In genomic region chr1:33185541-33185940, GRCh38 we compare ENCODE assay signal across 22 cellular contexts. TPM values are rescaled to one million over a fixed set of nuclear protein-coding genes. Genes with fewer than 3 reads are reported as not detected.
DNase-seq lines count a peak whose midpoint lies in the region; ATAC-seq and TF ChIP-seq lines count a peak whose summit lies in the region.
"Had no signal": no experiment of that assay in that cellular context is flagged by ENCODE, and none has a peak within 500 bp of the region (broad histone marks: within the 10 kb centered on the region; RNA-seq: fewer than 3 reads in every experiment).

No MANE protein-coding gene starts in this region.

- peaks cover 11% of the 10 kb centered on the region for H3K9me3 Mint-ChIP-seq in glutamatergic neuron (ENCODE audit: unreplicated experiment)
- H3K9me3 Mint-ChIP-seq: CD4-positive, CD25-positive, alpha-beta regulatory T cell; CD8-positive, alpha-beta memory T cell; GM23338; HFFc6 had no signal

- H3K27ac ChIP-seq in WERI-Rb-1, result peak overlapping the region; percentile 9; the same call in 1 of the 2 replicates
- no peak overlapping the region for H3K27ac ChIP-seq in aorta (ENCODE audit: low read depth in 1 of 2, low read length in 2 of 2)

- H3K27me3 Mint-ChIP-seq in glutamatergic neuron (ENCODE audit: unreplicated experiment), result peaks cover 16% of the 10 kb centered on the region

- no peak overlapping the region for H3K4me3 ChIP-seq in WERI-Rb-1 (ENCODE audit: low read depth, low read length)
- H3K4me3 ChIP-seq in aorta (ENCODE audit: low read length in 2 of 2), result no peak overlapping the region
- H3K4me3 ChIP-seq: GM12878, GM23338 had no signal

- H3K36me3 Mint-ChIP-seq in glutamatergic neuron (ENCODE audit: unreplicated experiment), result no peaks in the 10 kb centered on the region
- H3K36me3 Mint-ChIP-seq: CD4-positive, CD25-positive, alpha-beta regulatory T cell had no signal

- peak overlapping the region; percentile 35 for H3K27ac Mint-ChIP-seq in glutamatergic neuron (ENCODE audit: unreplicated experiment)
- H3K27ac Mint-ChIP-seq: CD4-positive, CD25-positive, alpha-beta regulatory T cell; GM23338; HFFc6 had no signal

- peaks cover 2% of the 10 kb centered on the region for H3K9me3 ChIP-seq in WERI-Rb-1 (ENCODE audit: severe bottlenecking)
- no peaks in the 10 kb centered on the region for H3K9me3 ChIP-seq in aorta (ENCODE audit: control insufficient read depth, low read length)
- H3K9me3 ChIP-seq: BE2C had no signal

- intact Hi-C loops in cardiac septum (cut with DNase I) (no loop called here), aorta (cut with DNase I) (loop anchor here in 1 of 2 donors (10.0 kb wide), 1 partner anchor 69 kb away; the partner anchor contains the start of gene ZNF362)

- no peak for TF ChIP-seq CTCF in WERI-Rb-1 (IDR thresholded peaks at IDR 0.05; ENCODE audit: low read depth, low read length)
- TF ChIP-seq CTCF in glutamatergic neuron (IDR thresholded peaks at IDR 0.05; ENCODE audit: partially characterized antibody, unreplicated experiment), result no peak

- no peak for ATAC-seq in aorta (ENCODE audit: low FRiP score)
- ATAC-seq: GM12878, GM23338, HCT116 had no signal

- H3K36me3 ChIP-seq in WERI-Rb-1 (no peaks in the 10 kb centered on the region), aorta (ENCODE audit: control insufficient read depth in 1 of 2, insufficient read depth in 2 of 2, low read length in 1 of 2) (no peaks in the 10 kb centered on the region)
- H3K36me3 ChIP-seq: BE2C had no signal

- no peak overlapping the region for H3K4me3 Mint-ChIP-seq in glutamatergic neuron (ENCODE audit: unreplicated experiment)
- H3K4me3 Mint-ChIP-seq: GM23338, HFFc6 had no signal

- DNase-seq in NCI-H2171 (lab: John Stamatoyannopoulos, UW) (peak; percentile 31), WERI-Rb-1 (no peak), glutamatergic neuron (no peak), NOMO-1 treated with DMSO at 0.1 percent for 48 hours (lab: John Stamatoyannopoulos, UW; ENCODE audit: unreplicated experiment) (no peak), cardiac septum (ENCODE audit: low spot score) (no peak), aorta (no peak)
- DNase-seq in activated CD4-positive, alpha-beta T cell treated with anti-CD3 and anti-CD28 coated beads for 1 hour, result no peak
- DNase-seq: ACHN; BE2C; C1 segment of cervical spinal cord; CD4-positive, CD25-positive, alpha-beta regulatory T cell; CD8-positive, alpha-beta memory T cell; COR-L47; DMS 273 treated with DMSO at 0.1 percent for 48 hours; DMS53; DND-41; EL; HFFc6; IMR-90 had no signal

- peaks cover 0 to 4% of the 10 kb centered on the region in 2 donors for H3K4me1 ChIP-seq in aorta (ENCODE audit: control insufficient read depth in 1 of 2, insufficient read depth in 2 of 2, low read length in 2 of 2)
- H3K4me1 ChIP-seq: BE2C had no signal

- H3K4me1 Mint-ChIP-seq in glutamatergic neuron (ENCODE audit: low read depth, unreplicated experiment), result peaks cover 22% of the 10 kb centered on the region

- no peaks in the 10 kb centered on the region for H3K27me3 ChIP-seq in WERI-Rb-1 (ENCODE audit: insufficient read depth, low read depth, severe bottlenecking)
- H3K27me3 ChIP-seq in aorta (ENCODE audit: control insufficient read depth in 1 of 2, insufficient read depth in 2 of 2, low read length in 1 of 2), result no peaks in the 10 kb centered on the region
- H3K27me3 ChIP-seq: BE2C had no signal

RNA-seq across cellular contexts. Expression of gene TRIM62, which starts 3.7 kb away (rescaled TPM):
- total RNA-seq in glutamatergic neuron (ENCODE audit: unreplicated experiment) (95.7 TPM), cardiac septum (3.5 TPM), aorta (1 to 10 TPM; 5.7 to 8.0 TPM)
- 1 to 10 TPM; 1.0 to 7.7 TPM for polyA plus RNA-seq in aorta

Comparison
In these comparisons a context has a peak if more than half of its experiments do, and no peak if none do; other contexts are left out.
1. RNA of gene TRIM62, which starts 3.7 kb away (total RNA-seq): 95.7 TPM in glutamatergic neuron (single experiment); 5.7 to 8.0 TPM in aorta and 3.5 TPM in cardiac septum (single experiment); every median in the first group is over 10 times any median in the second.